8 cellular contexts compared by ENCODE assay signal in the genomic region with DNA sequence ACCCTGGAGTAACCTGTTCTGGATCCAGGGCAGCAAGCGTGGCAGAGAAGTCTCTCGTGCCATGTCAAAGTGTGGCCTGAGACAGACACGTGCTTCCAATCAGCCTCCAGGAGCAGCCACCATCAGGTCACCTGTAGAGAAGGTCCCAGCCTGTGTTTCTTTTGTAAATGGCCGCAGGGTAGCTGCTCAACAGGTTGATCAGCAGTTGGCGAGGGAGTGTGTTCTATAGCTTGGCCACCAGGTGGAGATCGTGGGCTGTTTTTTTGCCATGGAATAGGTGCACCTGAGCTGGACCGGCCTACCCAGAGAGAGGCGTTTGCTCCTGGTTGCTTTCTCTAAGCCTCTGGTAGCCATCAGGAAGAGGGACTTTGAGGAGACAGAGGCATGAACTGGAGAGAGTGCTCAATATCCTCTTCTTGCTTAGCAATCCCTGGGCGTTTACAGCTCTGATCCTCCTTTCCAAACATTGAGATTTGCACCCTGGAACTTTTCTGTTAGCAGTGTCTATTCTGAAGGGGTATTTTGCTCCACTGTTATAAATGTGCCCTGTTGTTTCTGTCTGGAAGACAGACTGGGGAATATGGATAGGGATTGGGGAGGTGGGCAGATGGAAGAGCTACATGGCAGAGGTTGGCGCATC. TPM values are rescaled to one million over a fixed set of nuclear protein-coding genes. Genes with fewer than 3 reads are reported as not detected.
DNase-seq lines count a peak whose midpoint lies in the region; ATAC-seq and TF ChIP-seq lines count a peak whose summit lies in the region.

No MANE protein-coding gene starts in this region.

- H3K4me3 Mint-ChIP-seq in T-helper 17 cell (peak overlapping the region; percentile 28), immature natural killer cell (no peak overlapping the region)

- ATAC-seq in HG02763 (IDR thresholded peaks at IDR 0.05; ENCODE audit: unreplicated experiment): peak; percentile 80
- ATAC-seq in T-helper 17 cell: peak; percentile 85

- H3K27ac Mint-ChIP-seq in T-helper 17 cell (no peak overlapping the region), immature natural killer cell (no peak overlapping the region)

- H3K27me3 Mint-ChIP-seq in T-helper 17 cell: peaks cover 31% of the 10 kb centered on the region
- peaks cover 5 to 22% (median 11%) of the 10 kb centered on the region in 3 donors for H3K27me3 Mint-ChIP-seq in immature natural killer cell (ENCODE audit: low read depth in 3 of 3)

- no peaks in the 10 kb centered on the region for H3K9me3 Mint-ChIP-seq in immature natural killer cell

- no peak overlapping the region for H3K27ac ChIP-seq in ascending aorta

- no peaks in the 10 kb centered on the region for H3K36me3 ChIP-seq in ascending aorta

- H3K4me3 ChIP-seq in ascending aorta: no peak overlapping the region

- no peaks in the 10 kb centered on the region for H3K27me3 ChIP-seq in ascending aorta

- no peaks in the 10 kb centered on the region for H3K9me3 ChIP-seq in T-helper 17 cell (ENCODE audit: control insufficient read depth, low read length, poor library complexity, severe bottlenecking)
- no peaks in the 10 kb centered on the region for H3K9me3 ChIP-seq in ascending aorta

- peak; percentile 35 to 65 (median 63) for TF ChIP-seq CTCF in ascending aorta (IDR thresholded peaks at IDR 0.05)

- intact Hi-C loops in ascending aorta (cut with DNase I): no loop called here

- H3K36me3 Mint-ChIP-seq in T-helper 17 cell (ENCODE audit: low read depth) (no peaks in the 10 kb centered on the region), immature natural killer cell (no peaks in the 10 kb centered on the region)

- no peaks in the 10 kb centered on the region for H3K4me1 ChIP-seq in ascending aorta

- H3K4me1 Mint-ChIP-seq in T-helper 17 cell: peaks cover 15% of the 10 kb centered on the region
- peaks cover 8 to 20% of the 10 kb centered on the region in 2 donors for H3K4me1 Mint-ChIP-seq in immature natural killer cell

- DNase-seq in DMS 273 (lab: John Stamatoyannopoulos, UW; ENCODE audit: unreplicated experiment) (peak; percentile 69), DMS 273 treated with DMSO at 0.1 percent for 48 hours (lab: John Stamatoyannopoulos, UW) (no peak), NCI-H146 (lab: John Stamatoyannopoulos, UW) (peak; percentile 64), T-helper 17 cell (peak; percentile 19 to 56 (median 28)), ascending aorta (ENCODE audit: low spot score in 2 of 2) (peak in 1 of 2 donors; percentile 56), immature natural killer cell (peak; percentile 17 to 35 (median 32))
- peak; percentile 56 to 58 for DNase-seq in stimulated activated CD4-positive, alpha-beta T cell treated with anti-CD3 and anti-CD28 coated beads, Interleukin-1b, Interleukin-23, amount 100 ng/mL, for 4 hours (ENCODE audit: low read depth in 2 of 2)

RNA-seq across cellular contexts. Expression of gene EN1, which starts 34.2 kb away (rescaled TPM):
- not detected for total RNA-seq in T-helper 17 cell
- not detected for total RNA-seq in ascending aorta
- not detected for polyA plus RNA-seq in immature natural killer cell
